ENCODE assay signal across 19 cellular contexts in the genomic region with DNA sequence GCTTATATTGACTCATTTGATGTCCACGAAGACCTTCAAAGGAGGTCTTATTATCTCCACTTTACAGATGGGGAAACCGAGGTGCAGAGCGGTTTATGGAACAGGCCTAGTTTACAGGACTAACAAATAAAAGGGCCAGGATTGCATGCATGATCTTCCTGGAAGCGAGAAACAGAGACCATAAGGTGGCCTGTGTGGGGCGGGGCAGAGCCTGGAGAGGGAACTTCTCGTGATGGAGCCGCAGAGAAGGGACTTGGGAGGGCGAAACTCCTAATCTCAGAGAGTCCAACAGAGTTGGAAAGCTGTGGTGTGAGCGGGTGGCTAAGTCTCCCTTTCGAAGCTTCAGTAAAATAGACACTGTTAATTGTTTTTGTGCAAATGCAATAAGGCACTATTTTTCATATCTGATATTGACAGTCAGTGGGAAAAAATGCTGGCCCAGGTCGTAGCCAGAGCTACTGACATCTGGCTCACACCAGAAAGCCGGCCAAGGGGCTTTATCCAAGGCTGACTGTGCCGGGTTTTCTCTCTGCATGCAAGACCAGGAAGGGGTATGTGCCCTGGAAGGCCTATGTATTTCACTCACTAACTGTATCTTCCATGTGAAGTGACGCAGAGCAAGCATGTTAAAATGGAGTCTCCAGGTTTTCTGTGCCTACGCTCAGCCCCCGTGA. TPM values are rescaled to one million over a fixed set of nuclear protein-coding genes. Genes with fewer than 3 reads are reported as not detected.
A peak's percentile ranks its signal among the peaks of the same experiment; 100 is the strongest.
DNase-seq lines count a peak whose midpoint lies in the region; ATAC-seq and TF ChIP-seq lines count a peak whose summit lies in the region.
"Had no signal": no experiment of that assay in that cellular context is flagged by ENCODE, and none has a peak within 500 bp of the region (broad histone marks: within the 10 kb centered on the region; RNA-seq: fewer than 3 reads in every experiment).

No MANE protein-coding gene starts in this region.

- H3K4me3 ChIP-seq in AG10803 (ENCODE audit: low read length) = no peak overlapping the region
- H3K4me3 ChIP-seq: psoas muscle had no signal

- CTCF ChIA-PET in CD4-positive, alpha-beta T cell (lab: Charles Lee) = interaction anchor here (3.0 kb wide), 1 partner anchor 10 kb away, joined by 7 read pairs; no protein-coding TSS in a partner anchor
- CTCF ChIA-PET in activated B cell treated with CpG ODN at 0.5 μM for 24 hours (lab: Charles Lee) = interaction anchor here (1.3 kb wide), 1 partner anchor 60 kb away, joined by 4 read pairs; no protein-coding TSS in a partner anchor

- no peaks in the 10 kb centered on the region for H3K27me3 ChIP-seq in CD4-positive, alpha-beta T cell (ENCODE audit: control insufficient read depth, insufficient read depth, low read length)

- H3K4me1 Mint-ChIP-seq in CD4-positive, alpha-beta T cell (ENCODE audit: low read depth) = peaks cover 74% of the 10 kb centered on the region
- peaks cover 77% of the 10 kb centered on the region for H3K4me1 Mint-ChIP-seq in activated B cell treated with CpG ODN at 0.5 μM for 24 hours

- no peaks in the 10 kb centered on the region for H3K9me3 Mint-ChIP-seq in CD4-positive, alpha-beta T cell
- H3K9me3 Mint-ChIP-seq in activated B cell treated with CpG ODN at 0.5 μM for 24 hours = no peaks in the 10 kb centered on the region
- H3K9me3 Mint-ChIP-seq: activated naive CD4-positive, alpha-beta T cell treated with anti-CD3 and anti-CD28 coated beads, Interleukin-2, amount 50 U/mL, for 72 hours had no signal

- H3K9me3 ChIP-seq in CD4-positive, alpha-beta T cell (ENCODE audit: control insufficient read depth, low read length) = no peaks in the 10 kb centered on the region
- H3K9me3 ChIP-seq: psoas muscle had no signal

- H3K36me3 Mint-ChIP-seq in CD4-positive, alpha-beta T cell (ENCODE audit: low read depth) = peaks cover 74% of the 10 kb centered on the region
- peaks cover 73% of the 10 kb centered on the region for H3K36me3 Mint-ChIP-seq in activated B cell treated with CpG ODN at 0.5 μM for 24 hours (ENCODE audit: low read depth)

- TF ChIP-seq CTCF in AG10803 (conservative IDR thresholded peaks at IDR 0.05; ENCODE audit: low read length) (no peak), activated B cell treated with CpG ODN at 0.5 μM for 24 hours (IDR thresholded peaks at IDR 0.05) (no peak)
- TF ChIP-seq CTCF in CD4-positive, alpha-beta T cell (IDR thresholded peaks at IDR 0.05) = no peak

- H3K4me3 Mint-ChIP-seq in CD4-positive, alpha-beta T cell = peak overlapping the region; percentile 90
- H3K4me3 Mint-ChIP-seq in activated B cell treated with CpG ODN at 0.5 μM for 24 hours = peak overlapping the region; percentile 44

- peak overlapping the region; percentile 95 for H3K27ac Mint-ChIP-seq in CD4-positive, alpha-beta T cell
- peak overlapping the region; percentile 56 for H3K27ac Mint-ChIP-seq in activated B cell treated with CpG ODN at 0.5 μM for 24 hours
- H3K27ac Mint-ChIP-seq: activated naive CD4-positive, alpha-beta T cell treated with anti-CD3 and anti-CD28 coated beads, Interleukin-2, amount 50 U/mL, for 72 hours had no signal

- H3K27me3 Mint-ChIP-seq in CD4-positive, alpha-beta T cell = no peaks in the 10 kb centered on the region
- H3K27me3 Mint-ChIP-seq in activated B cell treated with CpG ODN at 0.5 μM for 24 hours = no peaks in the 10 kb centered on the region

- ATAC-seq in CD4-positive, alpha-beta T cell (ENCODE audit: poor library complexity) = no peak
- ATAC-seq in activated B cell treated with CpG ODN at 0.5 μM for 24 hours (ENCODE audit: low read depth) (no peak), HG02885 (IDR thresholded peaks at IDR 0.05; ENCODE audit: poor library complexity, unreplicated experiment) (no peak)
- ATAC-seq: activated naive CD4-positive, alpha-beta T cell treated with anti-CD3 and anti-CD28 coated beads, Interleukin-2, amount 50 U/mL, for 72 hours; Panc1; psoas muscle had no signal

- POLR2A ChIA-PET in CD4-positive, alpha-beta T cell (lab: Charles Lee) = interaction anchor here (1.5 to 6.8 kb wide), 2 partner anchors 10 to 16 kb away, joined by 3 to 190 read pairs; no protein-coding TSS in a partner anchor
- POLR2A ChIA-PET in activated B cell treated with CpG ODN at 0.5 μM for 24 hours (lab: Charles Lee) = interaction anchor here (0.7 to 7.6 kb wide), 8 partner anchors 11 to 171 kb away, joined by 3 to 308 read pairs (median 10); no protein-coding TSS in a partner anchor

- H3K27ac ChIP-seq in CD4-positive, alpha-beta T cell (ENCODE audit: low read depth, low read length) = no peak overlapping the region
- H3K27ac ChIP-seq: psoas muscle had no signal

- intact Hi-C loops in CD4-positive, alpha-beta T cell (cut with DNase I, micrococcal nuclease) = loop anchor here (5.0 to 10.0 kb wide), 2 partner anchors 50 to 188 kb away; a partner anchor contains a TSS
- intact Hi-C loops in activated B cell treated with CpG ODN at 0.5 μM for 24 hours (cut with micrococcal nuclease) = loop anchor here (5.0 to 10.0 kb wide), 3 partner anchors 293 to 353 kb away; no protein-coding TSS in a partner anchor

- DNase-seq in AG10803 (ENCODE audit: low read depth) (peak; percentile 9), activated B cell treated with CpG ODN at 0.5 μM for 24 hours (peak; percentile 10), mesenteric fat pad (ENCODE audit: low spot score) (peak; percentile 39), DMS53 treated with DMSO at 0.1 percent for 48 hours (lab: John Stamatoyannopoulos, UW; ENCODE audit: unreplicated experiment) (no peak), Kasumi-1 (lab: John Stamatoyannopoulos, UW) (no peak), RPMI8226 (no peak)
- DNase-seq in CD4-positive, alpha-beta T cell = no peak
- DNase-seq: activated CD4-positive, alpha-beta T cell treated with anti-CD3 and anti-CD28 coated beads, Interleukin-2, amount 50 U/mL, for 1 hour; glutamatergic neuron; NCI-H1694; NCI-H510A treated with DMSO at 0.1 percent for 48 hours; psoas muscle had no signal

RNA-seq across cellular contexts. Expression of a gene that starts 4.5 kb away (rescaled TPM):
- 100 to 1,000 TPM; 141 to 154 TPM for total RNA-seq in CD4-positive, alpha-beta T cell
- 247 and 275 TPM in 2 replicates for total RNA-seq in activated B cell treated with CpG ODN at 0.5 μM for 24 hours
- total RNA-seq in mesenteric fat pad = 28.8 TPM

RNA-seq across cellular contexts. Expression of a gene that starts 32.2 kb away (rescaled TPM):
- total RNA-seq in CD4-positive, alpha-beta T cell = not detected
- not detected in 2 replicates for total RNA-seq in activated B cell treated with CpG ODN at 0.5 μM for 24 hours
- total RNA-seq in mesenteric fat pad = not detected
- total RNA-seq: activated naive CD4-positive, alpha-beta T cell treated with anti-CD3 and anti-CD28 coated beads, Interleukin-2, amount 50 U/mL, for 72 hours; bronchial epithelial cell; endothelial cell of umbilical vein; psoas muscle; T-helper 2 cell treated with Interferon-gamma antibody and Interleukin-4, amounts not matched to agents 100 ng/mL and 5 ng/mL, for 36 hours; urinary bladder had no signal

RNA-seq across cellular contexts. Expression of a gene that starts 51.6 kb away (rescaled TPM):
- total RNA-seq in CD4-positive, alpha-beta T cell = not detected
- total RNA-seq in activated B cell treated with CpG ODN at 0.5 μM for 24 hours (not detected in 2 replicates), mesenteric fat pad (0.35 TPM)
- total RNA-seq: T-helper 2 cell treated with Interferon-gamma antibody and Interleukin-4, amounts not matched to agents 100 ng/mL and 5 ng/mL, for 36 hours had no signal

Comparison
In these comparisons a context has a peak if more than half of its experiments do, and no peak if none do; other contexts are left out.
1. DNase-seq: peak in AG10803 (single experiment), activated B cell treated with CpG ODN at 0.5 μM for 24 hours (single experiment) and mesenteric fat pad (single experiment); none in CD4-positive, alpha-beta T cell (0 of 10), DMS53 treated with DMSO at 0.1 percent for 48 hours (single experiment), Kasumi-1 (0 of 2) and RPMI8226 (single experiment).